In the genomic region with DNA sequence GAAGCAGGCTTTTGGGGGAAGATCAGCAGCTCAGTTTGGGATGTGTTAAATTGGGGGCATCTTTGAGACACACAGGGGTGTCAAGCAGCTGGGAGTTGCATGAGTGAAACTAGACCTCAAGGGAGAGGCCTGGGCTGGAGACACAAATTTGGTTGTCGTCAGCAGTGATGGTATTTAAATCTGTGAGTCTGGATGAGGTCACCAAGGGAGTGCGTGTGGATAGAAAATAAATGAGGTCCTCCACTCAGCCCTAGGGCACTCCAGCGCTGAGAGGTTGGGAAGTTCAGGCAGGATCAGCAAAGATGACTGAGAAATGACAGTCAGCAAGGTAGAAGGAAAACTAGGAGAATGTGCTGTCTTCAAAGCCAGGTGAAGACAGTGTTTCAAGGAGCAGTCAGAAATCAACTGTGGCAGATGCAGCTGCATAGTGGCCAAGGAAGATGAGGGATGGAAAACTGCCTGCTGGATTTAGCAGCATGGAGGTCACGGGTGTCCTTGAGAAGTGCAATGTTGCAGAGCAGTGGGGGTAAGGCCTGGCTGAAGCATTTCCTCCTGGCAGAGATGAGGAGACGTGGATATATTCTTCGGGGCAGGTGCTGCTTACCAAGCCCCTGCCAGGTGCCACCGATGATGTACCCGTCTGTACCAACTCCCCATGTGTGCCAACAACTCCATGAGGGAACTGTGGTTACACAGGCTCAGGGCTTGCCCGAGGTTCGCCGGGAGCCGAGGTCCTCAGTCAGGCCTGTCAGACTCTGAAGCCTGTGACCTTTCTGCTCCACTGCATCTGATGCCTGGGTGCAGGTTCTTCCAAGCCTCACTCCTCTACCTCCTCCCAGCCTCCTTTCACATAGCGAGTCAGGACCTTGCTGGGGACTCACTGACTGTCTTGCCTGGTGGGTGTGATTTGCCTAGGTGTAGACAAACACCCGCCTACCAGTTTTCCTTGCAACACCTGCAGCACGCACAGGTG, we compare ENCODE assay signal across 8 cellular contexts. TPM values are rescaled to one million over a fixed set of nuclear protein-coding genes. Genes with fewer than 3 reads are reported as not detected.
DNase-seq lines count a peak whose midpoint lies in the region; ATAC-seq, FAIRE-seq and TF ChIP-seq lines count a peak whose summit lies in the region.

No MANE protein-coding gene starts in this region.

- H3K27me3 ChIP-seq in CD4-positive, alpha-beta T cell (ENCODE audit: control insufficient read depth, insufficient read depth, low read length), result no peaks in the 10 kb centered on the region

- no peaks in the 10 kb centered on the region for H3K9me3 Mint-ChIP-seq in CD4-positive, alpha-beta T cell
- H3K9me3 Mint-ChIP-seq in effector memory CD8-positive, alpha-beta T cell, result no peaks in the 10 kb centered on the region
- H3K9me3 Mint-ChIP-seq in natural killer cell, result no peaks in the 10 kb centered on the region

- intact Hi-C loops in CD4-positive, alpha-beta T cell (cut with DNase I, micrococcal nuclease), result no loop called here
- intact Hi-C loops in natural killer cell (cut with micrococcal nuclease), result no loop called here

- POLR2A ChIA-PET in CD4-positive, alpha-beta T cell (lab: Charles Lee), result interaction anchor here (0.8 to 1.9 kb wide), 2 partner anchors 18 to 21 kb away, joined by 3 to 6 read pairs; a partner anchor contains a TSS

- H3K4me3 Mint-ChIP-seq in CD4-positive, alpha-beta T cell, result no peak overlapping the region
- H3K4me3 Mint-ChIP-seq in effector memory CD8-positive, alpha-beta T cell, result peak overlapping the region in 1 of 2 donors; percentile 2
- H3K4me3 Mint-ChIP-seq in natural killer cell, result peak overlapping the region; percentile 7

- H3K9me3 ChIP-seq in CD4-positive, alpha-beta T cell (ENCODE audit: control insufficient read depth, low read length), result no peaks in the 10 kb centered on the region

- no peak for TF ChIP-seq CTCF in CD4-positive, alpha-beta T cell (IDR thresholded peaks at IDR 0.05)
- TF ChIP-seq CTCF in natural killer cell (IDR thresholded peaks at IDR 0.05), result no peak

- ATAC-seq in CD4-positive, alpha-beta T cell (ENCODE audit: poor library complexity), result no peak
- no peak for ATAC-seq in effector memory CD8-positive, alpha-beta T cell (replicated peaks)
- ATAC-seq in natural killer cell, result no peak

- peaks cover 54% of the 10 kb centered on the region for H3K4me1 Mint-ChIP-seq in CD4-positive, alpha-beta T cell (ENCODE audit: low read depth)
- H3K4me1 Mint-ChIP-seq in effector memory CD8-positive, alpha-beta T cell (ENCODE audit: low read depth in 2 of 2), result peaks cover 40 to 52% of the 10 kb centered on the region in 2 donors
- H3K4me1 Mint-ChIP-seq in natural killer cell, result peaks cover 49 to 57% of the 10 kb centered on the region in 2 donors

- DNase-seq in CD4-positive, alpha-beta T cell, result no peak
- DNase-seq in RCC 7860 (ENCODE audit: low spot score) (peak; percentile 54), natural killer cell (no peak), NCI-H524 treated with DMSO at 0.1 percent for 48 hours (lab: John Stamatoyannopoulos, UW) (no peak), SHP77 (lab: John Stamatoyannopoulos, UW) (no peak), HTR-8/SVneo (ENCODE audit: insufficient read length, low spot score) (no peak)
- no peak for DNase-seq in effector memory CD8-positive, alpha-beta T cell
- DNase-seq in stimulated activated CD8-positive, alpha-beta memory T cell treated with anti-CD3 and anti-CD28 coated beads, Interleukin-4, amount 100 ng/mL, for 48 hours, result no peak

- H3K27ac ChIP-seq in CD4-positive, alpha-beta T cell (ENCODE audit: low read depth, low read length), result peak overlapping the region; percentile 41

- peak; percentile 62 for FAIRE-seq in RCC 7860 (lab: Jason Lieb, UNC)
- FAIRE-seq in HTR-8/SVneo (lab: Jason Lieb, UNC), result no peak

- H3K27ac Mint-ChIP-seq in CD4-positive, alpha-beta T cell, result peak overlapping the region; percentile 75
- peak overlapping the region; percentile 23 to 89 for H3K27ac Mint-ChIP-seq in effector memory CD8-positive, alpha-beta T cell
- peak overlapping the region; percentile 59 to 68 for H3K27ac Mint-ChIP-seq in natural killer cell

- H3K27me3 Mint-ChIP-seq in CD4-positive, alpha-beta T cell, result no peaks in the 10 kb centered on the region
- no peaks in the 10 kb centered on the region for H3K27me3 Mint-ChIP-seq in effector memory CD8-positive, alpha-beta T cell
- H3K27me3 Mint-ChIP-seq in natural killer cell (ENCODE audit: low read depth in 2 of 2), result no peaks in the 10 kb centered on the region

- peaks cover 64% of the 10 kb centered on the region for H3K36me3 Mint-ChIP-seq in CD4-positive, alpha-beta T cell (ENCODE audit: low read depth)
- peaks cover 59% of the 10 kb centered on the region for H3K36me3 Mint-ChIP-seq in effector memory CD8-positive, alpha-beta T cell (ENCODE audit: insufficient read depth)
- H3K36me3 Mint-ChIP-seq in natural killer cell, result no peaks in the 10 kb centered on the region

- CTCF ChIA-PET in CD4-positive, alpha-beta T cell (lab: Charles Lee), result interaction anchor here (1.8 kb wide), 1 partner anchor 17 kb away, joined by 7 read pairs; a partner anchor contains a TSS

RNA-seq across cellular contexts. Expression of a gene that starts 11.3 kb away (rescaled TPM):
- total RNA-seq in CD4-positive, alpha-beta T cell, result 100 to 1,000 TPM; 156 to 163 TPM
- total RNA-seq in natural killer cell, result 100 to 1,000 TPM; 213 to 232 (median 230) TPM

RNA-seq across cellular contexts. Expression of a gene that starts 17.9 kb away (rescaled TPM):
- 10 to 100 TPM; 18.4 to 21.3 TPM for total RNA-seq in CD4-positive, alpha-beta T cell
- total RNA-seq in natural killer cell, result 10 to 100 TPM; 28.0 to 34.7 (median 34.3) TPM

RNA-seq across cellular contexts. Expression of a gene that starts 42.2 kb away (rescaled TPM):
- total RNA-seq in CD4-positive, alpha-beta T cell, result under 1 TPM; 0.05 to 0.06 TPM
- total RNA-seq in natural killer cell, result under 1 TPM; 0.09 to 0.20 (median 0.14) TPM

RNA-seq across cellular contexts. Expression of a gene that starts 57.0 kb away (rescaled TPM):
- total RNA-seq in CD4-positive, alpha-beta T cell, result 10 to 100 TPM; 68.7 to 76.1 TPM
- total RNA-seq in natural killer cell, result 100 to 1,000 TPM in 1 of 3 donors, 10 to 100 TPM in 2; 88.6 to 110 (median 97.4) TPM
